In genomic region chr1:150164224-150164623, GRCh38 we compare ENCODE assay signal across 10 cellular contexts. TPM values are rescaled to one million over a fixed set of nuclear protein-coding genes. Genes with fewer than 3 reads are reported as not detected.
DNase-seq lines count a peak whose midpoint lies in the region; ATAC-seq lines count a peak whose summit lies in the region.
"Had no signal": no experiment of that assay in that cellular context is flagged by ENCODE, and none has a peak within 500 bp of the region (broad histone marks: within the 10 kb centered on the region; RNA-seq: fewer than 3 reads in every experiment).

No MANE protein-coding gene starts in this region.

- DNase-seq in Ammon's horn (ENCODE audit: low spot score) = peak; percentile 53
- DNase-seq in UCSD-AML1 (lab: John Stamatoyannopoulos, UW; ENCODE audit: unreplicated experiment) = peak; percentile 18
- DNase-seq in left ventricle myocardium superior = peak; percentile 58
- DNase-seq in trophoblast cell = no peak
- no peak for DNase-seq in NCI-H82 treated with DMSO at 0.1 percent for 48 hours (lab: John Stamatoyannopoulos, UW; ENCODE audit: unreplicated experiment)
- no peak for DNase-seq in effector CD8-positive, alpha-beta T cell (lab: John Stamatoyannopoulos, UW)
- DNase-seq in GF-D8 (lab: John Stamatoyannopoulos, UW) = no peak
- DNase-seq: NCI-H1105 treated with DMSO at 0.1 percent for 48 hours; stimulated activated naive CD4-positive, alpha-beta T cell treated with Interleukin-2 at 50 U/mL for 16 hours had no signal

- H3K4me1 ChIP-seq in trophoblast cell (ENCODE audit: control insufficient read depth in 1 of 2, insufficient read depth in 2 of 2, low read length in 2 of 2) = peaks cover 21 to 28% of the 10 kb centered on the region in 2 experiments

- H3K79me2 ChIP-seq in trophoblast cell (ENCODE audit: control insufficient read depth, insufficient read depth, low read length, poor library complexity) = peaks cover 2% of the 10 kb centered on the region

- no peak overlapping the region for H3K27ac ChIP-seq in trophoblast cell (ENCODE audit: low read depth, low read length)

- no peak overlapping the region for H4K12ac ChIP-seq in trophoblast cell (ENCODE audit: low read depth, low read length)

- no peak overlapping the region for H3K23ac ChIP-seq in trophoblast cell (ENCODE audit: low read length)

- H3K79me1 ChIP-seq in trophoblast cell (ENCODE audit: low read length) = peaks cover 17% of the 10 kb centered on the region

- H2BK5ac ChIP-seq in trophoblast cell (ENCODE audit: low read depth, low read length, poor library complexity) = no peak overlapping the region

- peak overlapping the region; percentile 9 for H3K14ac ChIP-seq in trophoblast cell (ENCODE audit: low read length)

- peak overlapping the region; percentile 29 for H2BK120ac ChIP-seq in trophoblast cell (ENCODE audit: insufficient read depth, low read length, poor library complexity)

- H4K91ac ChIP-seq in trophoblast cell (ENCODE audit: low read depth, low read length) = peak overlapping the region; percentile 71

- H3K9ac ChIP-seq in trophoblast cell (ENCODE audit: low read length) = no peak overlapping the region

- no peak overlapping the region for H3K4me2 ChIP-seq in trophoblast cell (ENCODE audit: low read length)

- no peak overlapping the region for H3K4me3 ChIP-seq in trophoblast cell (ENCODE audit: low read depth, low read length)

- peak overlapping the region; percentile 55 for H2AK5ac ChIP-seq in trophoblast cell (ENCODE audit: low read length)

- H4K8ac ChIP-seq in trophoblast cell (ENCODE audit: low read depth, low read length) = no peak overlapping the region

- H3K36me3 ChIP-seq in trophoblast cell (ENCODE audit: control insufficient read depth in 1 of 2, insufficient read depth in 2 of 2, low read length in 2 of 2) = peaks cover 8 to 9% of the 10 kb centered on the region in 2 experiments

- no peak overlapping the region for H2AFZ ChIP-seq in trophoblast cell (ENCODE audit: insufficient read depth, low read length, poor library complexity)

- H3K9me3 ChIP-seq in trophoblast cell (ENCODE audit: insufficient read depth, low read depth, low read length) = no peaks in the 10 kb centered on the region

- WGBS in trophoblast cell (ENCODE audit: extremely low coverage, insufficient coverage, insufficient read length) = no CpG with 5 or more reads among the region's 5 CpGs

- H3K4ac ChIP-seq in trophoblast cell (ENCODE audit: low read depth, low read length) = no peak overlapping the region

- H2BK12ac ChIP-seq in trophoblast cell (ENCODE audit: low read length) = peak overlapping the region; percentile 33

- intact Hi-C loops in left ventricle myocardium superior (cut with micrococcal nuclease) = loop anchor here (10.0 kb wide), 1 partner anchor 199 kb away; no protein-coding TSS in a partner anchor

- H3K27me3 ChIP-seq in trophoblast cell (ENCODE audit: insufficient read depth, low read length) = no peaks in the 10 kb centered on the region

- peak; percentile 18 for ATAC-seq in left ventricle myocardium superior
- ATAC-seq in HG02623 (IDR thresholded peaks at IDR 0.05; ENCODE audit: unreplicated experiment) = no peak

- H3K18ac ChIP-seq in trophoblast cell (ENCODE audit: low read length) = no peak overlapping the region

RNA-seq across cellular contexts. Expression of gene PLEKHO1, which starts 14.5 kb away (rescaled TPM):
- total RNA-seq in left ventricle myocardium superior = 44.3 TPM
- polyA plus RNA-seq in trophoblast cell (2013) = 40.7 and 41.3 TPM in 2 replicates

Comparison
In these comparisons a context has a peak if more than half of its experiments do, and no peak if none do; other contexts are left out.
1. DNase-seq: peak in Ammon's horn (single experiment), UCSD-AML1 (single experiment) and left ventricle myocardium superior (single experiment); none in trophoblast cell (0 of 2), NCI-H82 treated with DMSO at 0.1 percent for 48 hours (single experiment), effector CD8-positive, alpha-beta T cell (single experiment) and GF-D8 (single experiment).